ENCODE assay signal across 8 cellular contexts in the genomic region with DNA sequence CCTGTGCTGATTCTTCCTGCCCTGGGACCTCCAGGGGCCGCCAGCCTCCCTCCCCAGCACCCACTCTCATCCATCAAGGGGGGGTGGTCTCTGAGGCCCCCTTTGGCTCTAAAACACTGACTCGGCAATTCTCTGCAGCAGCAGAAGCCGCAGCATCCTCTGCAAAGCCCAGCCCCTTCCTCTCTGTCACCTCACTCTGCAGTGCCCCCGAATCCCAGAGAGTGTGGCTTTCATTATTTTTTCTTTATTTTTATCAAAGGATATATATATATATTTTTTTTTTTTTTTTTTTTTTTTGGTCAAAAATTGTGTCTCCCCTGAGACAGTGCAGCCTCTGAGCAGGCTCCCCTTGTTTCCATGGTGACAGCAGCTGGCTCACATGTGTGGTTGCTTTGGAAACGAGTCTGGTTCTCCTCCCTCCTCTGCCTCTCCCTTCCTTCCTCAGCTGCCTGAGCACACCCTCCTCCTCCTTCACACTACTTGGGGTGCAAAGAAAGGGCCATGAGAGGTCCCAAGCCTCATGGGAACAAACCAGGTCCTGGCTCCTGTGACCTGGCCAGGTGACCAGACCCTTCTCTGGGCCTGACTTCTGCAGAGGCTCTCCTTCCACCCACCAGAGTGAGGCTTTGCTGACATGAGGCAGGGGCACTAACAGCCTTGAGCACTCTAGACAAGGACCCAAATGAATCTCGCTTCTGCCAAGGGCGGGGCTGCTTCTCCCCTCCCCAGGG.
DNase-seq lines count a peak whose midpoint lies in the region; ATAC-seq and TF ChIP-seq lines count a peak whose summit lies in the region.

No MANE protein-coding gene starts in this region.

- H3K27me3 ChIP-seq in effector memory CD4-positive, alpha-beta T cell (replicated peaks; ENCODE audit: control insufficient read depth, insufficient read depth, low read length, poor library complexity, severe bottlenecking), result no peaks in the 10 kb centered on the region

- DNase-seq in GM12865 (ENCODE audit: low read depth) (peak; percentile 74), WTC11 (ENCODE audit: low spot score) (no peak), osteocyte (ENCODE audit: extremely low spot score, unreplicated experiment) (no peak), NCI-H774 (lab: John Stamatoyannopoulos, UW) (no peak), SIG-M5 (lab: John Stamatoyannopoulos, UW) (no peak)
- peak; percentile 65 to 75 (median 67) for DNase-seq in effector memory CD4-positive, alpha-beta T cell

- peak overlapping the region; percentile 84 for H3K27ac ChIP-seq in effector memory CD4-positive, alpha-beta T cell (ENCODE audit: insufficient read depth, low read length, poor library complexity, severe bottlenecking)

- H3K36me3 Mint-ChIP-seq in WTC11 (no peaks in the 10 kb centered on the region), osteocyte (ENCODE audit: unreplicated experiment) (no peaks in the 10 kb centered on the region)

- H3K4me3 Mint-ChIP-seq in WTC11, result no peak overlapping the region
- H3K4me3 Mint-ChIP-seq in osteocyte (ENCODE audit: unreplicated experiment), result no peak overlapping the region

- H3K27me3 Mint-ChIP-seq in WTC11 (ENCODE audit: low read depth) (no peaks in the 10 kb centered on the region), osteocyte (ENCODE audit: unreplicated experiment) (no peaks in the 10 kb centered on the region)

- TF ChIP-seq CTCF in GM12865 (IDR thresholded peaks at IDR 0.05; ENCODE audit: insufficient read depth, low read depth, low read length, missing control alignments) (no peak), WTC11 (IDR thresholded peaks at IDR 0.05) (no peak), osteocyte (IDR thresholded peaks at IDR 0.05) (no peak)

- CTCF ChIA-PET in WTC11 (lab: Charles Lee), result interaction anchor here (0.9 to 17.3 kb wide), 5 partner anchors 14 to 125 kb away, joined by 3 to 196 read pairs (median 3); no protein-coding TSS in a partner anchor

- peaks cover 64% of the 10 kb centered on the region for H3K4me1 ChIP-seq in effector memory CD4-positive, alpha-beta T cell (ENCODE audit: control insufficient read depth, insufficient read depth, low read length, poor library complexity, severe bottlenecking)

- H3K27ac Mint-ChIP-seq in WTC11 (0 out of 2 replicates have a peak overlapping the region, but pooled peaks have one; percentile 23), osteocyte (ENCODE audit: unreplicated experiment) (peak overlapping the region; percentile 85)

- H3K4me3 ChIP-seq in GM12865 (ENCODE audit: low read depth, low read length), result no peak overlapping the region
- peak overlapping the region; percentile 22 for H3K4me3 ChIP-seq in effector memory CD4-positive, alpha-beta T cell (ENCODE audit: insufficient read depth, low read depth, low read length, poor library complexity, severe bottlenecking)

- ATAC-seq in HG03196 (IDR thresholded peaks at IDR 0.05; ENCODE audit: unreplicated experiment) (peak; percentile 49), WTC11 (no peak), HG03139 (IDR thresholded peaks at IDR 0.05; ENCODE audit: unreplicated experiment) (no peak)

- H3K9me3 ChIP-seq in effector memory CD4-positive, alpha-beta T cell (ENCODE audit: control insufficient read depth, low read length), result no peaks in the 10 kb centered on the region

- H3K9me3 Mint-ChIP-seq in WTC11, result no peaks in the 10 kb centered on the region
- no peaks in the 10 kb centered on the region for H3K9me3 Mint-ChIP-seq in osteocyte (ENCODE audit: unreplicated experiment)

- POLR2A ChIA-PET in WTC11 (lab: Charles Lee), result interaction anchor here (0.6 to 1.3 kb wide), 2 partner anchors 35 to 525 kb away, joined by 3 read pairs; no protein-coding TSS in a partner anchor

- H3K4me1 Mint-ChIP-seq in WTC11 (peaks cover 78% of the 10 kb centered on the region), osteocyte (ENCODE audit: unreplicated experiment) (peaks cover 69% of the 10 kb centered on the region)

- H3K36me3 ChIP-seq in effector memory CD4-positive, alpha-beta T cell (ENCODE audit: control insufficient read depth, insufficient read depth, low read length), result no peaks in the 10 kb centered on the region

TF ChIP-seq in WTC11, 78 proteins besides CTCF, POLR2A, EP300 and RAD21:
- no peak for TF ChIP-seq ESRRA (CRISPR knock-in tag; IDR thresholded peaks at IDR 0.05; ENCODE audit: borderline replicate concordance)
- TF ChIP-seq, protein P1, sequence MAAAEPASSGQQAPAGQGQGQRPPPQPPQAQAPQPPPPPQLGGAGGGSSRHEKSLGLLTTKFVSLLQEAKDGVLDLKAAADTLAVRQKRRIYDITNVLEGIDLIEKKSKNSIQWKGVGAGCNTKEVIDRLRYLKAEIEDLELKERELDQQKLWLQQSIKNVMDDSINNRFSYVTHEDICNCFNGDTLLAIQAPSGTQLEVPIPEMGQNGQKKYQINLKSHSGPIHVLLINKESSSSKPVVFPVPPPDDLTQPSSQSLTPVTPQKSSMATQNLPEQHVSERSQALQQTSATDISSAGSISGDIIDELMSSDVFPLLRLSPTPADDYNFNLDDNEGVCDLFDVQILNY (CRISPR knock-in tag; IDR thresholded peaks at IDR 0.05), result no peak
- TF ChIP-seq NFATC4 (CRISPR knock-in tag; IDR thresholded peaks at IDR 0.05), result no peak
- peak; percentile 92 for TF ChIP-seq ZNF121 (CRISPR knock-in tag; IDR thresholded peaks at IDR 0.05)
- no peak for TF ChIP-seq NR1H2 (CRISPR knock-in tag; IDR thresholded peaks at IDR 0.05)
- no peak for TF ChIP-seq GABPB1 (CRISPR knock-in tag; IDR thresholded peaks at IDR 0.05)
- TF ChIP-seq, protein P2, sequence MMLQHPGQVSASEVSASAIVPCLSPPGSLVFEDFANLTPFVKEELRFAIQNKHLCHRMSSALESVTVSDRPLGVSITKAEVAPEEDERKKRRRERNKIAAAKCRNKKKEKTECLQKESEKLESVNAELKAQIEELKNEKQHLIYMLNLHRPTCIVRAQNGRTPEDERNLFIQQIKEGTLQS (CRISPR knock-in tag; conservative IDR thresholded peaks at IDR 0.05), result no peak
- TF ChIP-seq GTF2I (CRISPR knock-in tag; conservative IDR thresholded peaks at IDR 0.05), result no peak
- TF ChIP-seq RORB (CRISPR knock-in tag; IDR thresholded peaks at IDR 0.05), result no peak

Comparison
In these comparisons a context has a peak if more than half of its experiments do, and no peak if none do; other contexts are left out.
1. DNase-seq: peak in GM12865 (single experiment) and effector memory CD4-positive, alpha-beta T cell (3 of 3); none in WTC11 (single experiment), osteocyte (single experiment), NCI-H774 (single experiment) and SIG-M5 (single experiment).